In the genomic region with DNA sequence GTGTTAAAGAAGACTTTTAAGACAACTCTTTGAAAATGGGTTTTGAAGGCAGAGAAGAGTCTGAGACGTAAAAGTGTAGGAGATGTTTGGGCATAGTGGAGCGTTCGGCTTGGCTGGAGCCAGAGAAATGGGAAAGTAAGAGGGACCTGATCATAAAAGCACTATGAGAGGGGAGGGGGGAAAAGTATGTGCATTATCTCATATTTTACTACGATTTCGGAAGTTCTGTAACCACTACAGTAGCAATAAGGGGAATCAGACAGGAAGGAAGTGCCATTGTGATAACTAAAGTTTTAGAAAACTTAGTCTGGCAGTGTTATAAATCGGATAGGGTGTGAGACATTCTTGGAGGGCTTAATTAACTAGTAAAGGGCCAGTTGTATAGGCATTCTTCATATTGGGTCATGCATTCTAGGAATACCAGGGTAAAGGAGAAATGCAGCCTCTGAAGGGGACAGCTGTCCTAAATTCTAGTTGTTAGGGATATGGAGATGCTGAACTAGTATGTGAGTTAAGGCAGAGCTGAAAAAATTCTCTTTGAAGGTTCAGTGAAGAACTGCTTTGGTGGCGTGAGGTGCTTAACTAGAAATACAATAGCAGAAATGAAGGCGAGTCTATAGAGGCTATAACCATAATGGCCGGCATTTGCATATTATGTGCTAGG, we compare ENCODE assay signal across 8 cellular contexts.
DNase-seq lines count a peak whose midpoint lies in the region; ATAC-seq, FAIRE-seq and TF ChIP-seq lines count a peak whose summit lies in the region.

No MANE protein-coding gene starts in this region.

- H3K4me3 ChIP-seq in A673 (ENCODE audit: low read depth, low read length, poor library complexity, severe bottlenecking) (peak overlapping the region; percentile 56), HFF-Myc (replicated peaks; ENCODE audit: low read depth, low read length) (peak overlapping the region; percentile 53)
- H3K4me3 ChIP-seq in naive thymus-derived CD4-positive, alpha-beta T cell (ENCODE audit: low read length): peak overlapping the region; percentile 70

- TF ChIP-seq CTCF in A673 (conservative IDR thresholded peaks at IDR 0.05; ENCODE audit: low read depth, low read length): no peak
- no peak for TF ChIP-seq CTCF in HFF-Myc (IDR thresholded peaks at IDR 0.05; ENCODE audit: low read depth, low read length, missing control alignments)

- FAIRE-seq in GM12891 (lab: Jason Lieb, UNC): no peak

- H3K27me3 ChIP-seq in A673 (replicated peaks; ENCODE audit: insufficient read depth, low read depth, low read length, poor library complexity): no peaks in the 10 kb centered on the region
- H3K27me3 ChIP-seq in naive thymus-derived CD4-positive, alpha-beta T cell (ENCODE audit: control insufficient read depth in 2 of 2, insufficient read depth in 2 of 2, low read length in 2 of 2): no peaks in the 10 kb centered on the region

- H3K27me3 Mint-ChIP-seq in central memory CD8-positive, alpha-beta T cell: peaks cover 29% of the 10 kb centered on the region
- no peaks in the 10 kb centered on the region for H3K27me3 Mint-ChIP-seq in naive thymus-derived CD4-positive, alpha-beta T cell

- H3K36me3 Mint-ChIP-seq in central memory CD8-positive, alpha-beta T cell (ENCODE audit: insufficient read depth): peaks cover 3% of the 10 kb centered on the region
- peaks cover 0 to 9% (median 0%) of the 10 kb centered on the region in 5 donors for H3K36me3 Mint-ChIP-seq in naive thymus-derived CD4-positive, alpha-beta T cell

- intact Hi-C loops in A673 (cut with micrococcal nuclease; ENCODE audit: unreplicated experiment): loop anchor here (5.0 to 10.0 kb wide), 2 partner anchors 67 to 141 kb away; no protein-coding TSS in a partner anchor
- intact Hi-C loops in naive thymus-derived CD4-positive, alpha-beta T cell (cut with micrococcal nuclease): loop anchor here (2.0 to 10.0 kb wide), 4 partner anchors 35 to 669 kb away; a partner anchor contains a TSS

- peak overlapping the region; percentile 96 for H3K27ac ChIP-seq in A673 (ENCODE audit: low read depth, low read length, poor library complexity, severe bottlenecking)
- H3K27ac ChIP-seq in naive thymus-derived CD4-positive, alpha-beta T cell (ENCODE audit: low read depth, low read length): peak overlapping the region; percentile 61
- no peak overlapping the region for H3K27ac ChIP-seq in substantia nigra (ENCODE audit: low read depth, low read length, poor library complexity, severe bottlenecking)

- no peaks in the 10 kb centered on the region for H3K36me3 ChIP-seq in A673 (ENCODE audit: insufficient read depth, low read length, poor library complexity, severe bottlenecking)
- H3K36me3 ChIP-seq in naive thymus-derived CD4-positive, alpha-beta T cell (ENCODE audit: control insufficient read depth in 2 of 3, insufficient read depth in 3 of 3, low read length in 3 of 3): no peaks in the 10 kb centered on the region

- peak overlapping the region; percentile 42 for H3K4me3 Mint-ChIP-seq in central memory CD8-positive, alpha-beta T cell
- H3K4me3 Mint-ChIP-seq in naive thymus-derived CD4-positive, alpha-beta T cell: peak overlapping the region; percentile 79 to 92 (median 86)

- H3K27ac Mint-ChIP-seq in central memory CD8-positive, alpha-beta T cell (ENCODE audit: low read depth): peak overlapping the region; percentile 5
- peak overlapping the region; percentile 69 to 89 (median 77) for H3K27ac Mint-ChIP-seq in naive thymus-derived CD4-positive, alpha-beta T cell

- no peak for TF ChIP-seq POLR2A in GM12891 (IDR thresholded peaks at IDR 0.05; ENCODE audit: low read depth, low read length)

- BruUV-seq in A673 (replicated peaks; lab: Mats Ljungman, UMichigan): TSS peak; percentile 65

- ATAC-seq in central memory CD8-positive, alpha-beta T cell (replicated peaks; ENCODE audit: extremely low read depth, poor library complexity, severe bottlenecking): peak; percentile 53
- ATAC-seq in naive thymus-derived CD4-positive, alpha-beta T cell: peak; percentile 85
- ATAC-seq in HG03159 (IDR thresholded peaks at IDR 0.05; ENCODE audit: unreplicated experiment): no peak

- CTCF ChIA-PET in A673 (lab: Charles Lee): no interaction called here
- CTCF ChIA-PET in naive thymus-derived CD4-positive, alpha-beta T cell (lab: Charles Lee): no interaction called here

- peaks cover 7% of the 10 kb centered on the region for H3K9me3 Mint-ChIP-seq in central memory CD8-positive, alpha-beta T cell
- H3K9me3 Mint-ChIP-seq in naive thymus-derived CD4-positive, alpha-beta T cell: peaks cover 0 to 7% (median 0%) of the 10 kb centered on the region in 11 donors

- peak; percentile 64 for DNase-seq in A673 (ENCODE audit: low spot score)
- no peak for DNase-seq in HFF-Myc (ENCODE audit: extremely low read depth, low read depth)
- no peak for DNase-seq in central memory CD8-positive, alpha-beta T cell (ENCODE audit: low spot score in 2 of 2)
- peak in 7 of 9 donors; percentile 41 to 65 (median 54) for DNase-seq in naive thymus-derived CD4-positive, alpha-beta T cell
- no peak for DNase-seq in GM12891 (ENCODE audit: insufficient read length, low spot score)
- no peak for DNase-seq in stimulated activated CD4-positive, alpha-beta T cell treated with anti-CD3 and anti-CD28 coated beads, Interleukin-2, amount 100 ng/mL, for 24 hours
- DNase-seq in substantia nigra (lab: John Stamatoyannopoulos, UW): no peak

- H3K4me1 Mint-ChIP-seq in central memory CD8-positive, alpha-beta T cell: peaks cover 20% of the 10 kb centered on the region
- H3K4me1 Mint-ChIP-seq in naive thymus-derived CD4-positive, alpha-beta T cell: peaks cover 31 to 44% (median 36%) of the 10 kb centered on the region in 7 donors

- POLR2A ChIA-PET in A673 (lab: Charles Lee; ENCODE audit: low non-redundant PET): no interaction called here
- POLR2A ChIA-PET in naive thymus-derived CD4-positive, alpha-beta T cell (lab: Charles Lee): no interaction called here

- H3K4me1 ChIP-seq in A673 (ENCODE audit: insufficient read depth, low read length, poor library complexity, severe bottlenecking): no peaks in the 10 kb centered on the region
- peaks cover 14 to 18% of the 10 kb centered on the region in 2 donors for H3K4me1 ChIP-seq in naive thymus-derived CD4-positive, alpha-beta T cell (ENCODE audit: control insufficient read depth in 2 of 2, insufficient read depth in 2 of 2, low read length in 2 of 2)

- H3K9me3 ChIP-seq in A673 (ENCODE audit: low read depth, low read length, poor library complexity, severe bottlenecking): no peaks in the 10 kb centered on the region
- H3K9me3 ChIP-seq in naive thymus-derived CD4-positive, alpha-beta T cell (ENCODE audit: control insufficient read depth in 2 of 3, low read length in 3 of 3): no peaks in the 10 kb centered on the region

TF ChIP-seq in GM12891, 5 proteins besides CTCF, POLR2A, EP300 and RAD21:
- TF ChIP-seq TAF1 (IDR thresholded peaks at IDR 0.05; ENCODE audit: low read depth, low read length) (no peak), PAX5 (IDR thresholded peaks at IDR 0.05; ENCODE audit: insufficient read depth, low read length, severe bottlenecking) (no peak), SPI1 (IDR thresholded peaks at IDR 0.05; ENCODE audit: low read depth, low read length) (no peak), POU2F2 (IDR thresholded peaks at IDR 0.05; ENCODE audit: low read depth, low read length) (no peak), POLR2AphosphoS5 (IDR thresholded peaks at IDR 0.05; ENCODE audit: low read depth, low read length) (no peak)

Comparison
In these comparisons a context has a peak if more than half of its experiments do, and no peak if none do; other contexts are left out.
1. DNase-seq: peak in A673 (single experiment) and naive thymus-derived CD4-positive, alpha-beta T cell (7 of 9); none in HFF-Myc (single experiment), central memory CD8-positive, alpha-beta T cell (0 of 2), GM12891 (single experiment), stimulated activated CD4-positive, alpha-beta T cell treated with anti-CD3 and anti-CD28 coated beads, Interleukin-2, amount 100 ng/mL, for 24 hours (0 of 2) and substantia nigra (0 of 49).
2. Peak in every context shown above with its lines, with median percentiles within 50 percentile points of each other: H3K4me3 ChIP-seq.